Comparison of ENCODE assay signal across 1 cellular context in the genomic region with DNA sequence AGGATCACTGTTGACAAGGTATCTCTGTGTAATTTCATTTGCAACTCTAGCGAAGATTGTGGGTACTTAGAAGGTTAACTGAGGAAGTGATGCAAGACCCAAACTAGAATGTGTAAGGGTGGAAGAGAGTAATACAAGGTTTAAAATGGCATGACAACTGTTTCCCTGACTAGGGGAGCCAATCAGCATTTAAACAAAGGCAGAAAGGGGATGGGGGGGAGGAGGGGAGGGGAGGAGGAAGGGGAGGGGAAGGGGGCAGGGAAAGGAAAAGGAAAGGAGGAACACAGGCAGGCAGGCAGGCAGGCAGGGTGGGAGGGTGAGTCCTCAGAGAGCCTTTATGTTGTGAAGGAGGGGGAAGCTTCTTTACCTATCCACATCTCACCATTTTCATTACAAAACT.
TF ChIP-seq lines count a peak whose summit lies in the region.

No MANE protein-coding gene starts in this region.

TF ChIP-seq in GM23338, 12 proteins besides CTCF, POLR2A, EP300 and RAD21 (continued from another document):
- TF ChIP-seq, protein P1, sequence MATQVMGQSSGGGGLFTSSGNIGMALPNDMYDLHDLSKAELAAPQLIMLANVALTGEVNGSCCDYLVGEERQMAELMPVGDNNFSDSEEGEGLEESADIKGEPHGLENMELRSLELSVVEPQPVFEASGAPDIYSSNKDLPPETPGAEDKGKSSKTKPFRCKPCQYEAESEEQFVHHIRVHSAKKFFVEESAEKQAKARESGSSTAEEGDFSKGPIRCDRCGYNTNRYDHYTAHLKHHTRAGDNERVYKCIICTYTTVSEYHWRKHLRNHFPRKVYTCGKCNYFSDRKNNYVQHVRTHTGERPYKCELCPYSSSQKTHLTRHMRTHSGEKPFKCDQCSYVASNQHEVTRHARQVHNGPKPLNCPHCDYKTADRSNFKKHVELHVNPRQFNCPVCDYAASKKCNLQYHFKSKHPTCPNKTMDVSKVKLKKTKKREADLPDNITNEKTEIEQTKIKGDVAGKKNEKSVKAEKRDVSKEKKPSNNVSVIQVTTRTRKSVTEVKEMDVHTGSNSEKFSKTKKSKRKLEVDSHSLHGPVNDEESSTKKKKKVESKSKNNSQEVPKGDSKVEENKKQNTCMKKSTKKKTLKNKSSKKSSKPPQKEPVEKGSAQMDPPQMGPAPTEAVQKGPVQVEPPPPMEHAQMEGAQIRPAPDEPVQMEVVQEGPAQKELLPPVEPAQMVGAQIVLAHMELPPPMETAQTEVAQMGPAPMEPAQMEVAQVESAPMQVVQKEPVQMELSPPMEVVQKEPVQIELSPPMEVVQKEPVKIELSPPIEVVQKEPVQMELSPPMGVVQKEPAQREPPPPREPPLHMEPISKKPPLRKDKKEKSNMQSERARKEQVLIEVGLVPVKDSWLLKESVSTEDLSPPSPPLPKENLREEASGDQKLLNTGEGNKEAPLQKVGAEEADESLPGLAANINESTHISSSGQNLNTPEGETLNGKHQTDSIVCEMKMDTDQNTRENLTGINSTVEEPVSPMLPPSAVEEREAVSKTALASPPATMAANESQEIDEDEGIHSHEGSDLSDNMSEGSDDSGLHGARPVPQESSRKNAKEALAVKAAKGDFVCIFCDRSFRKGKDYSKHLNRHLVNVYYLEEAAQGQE (IDR thresholded peaks at IDR 0.05; ENCODE audit: unreplicated experiment) = no peak
